In genomic region chr15:89750560-89751542, GRCh38 we compare ENCODE assay signal across 8 cellular contexts. TPM values are rescaled to one million over a fixed set of nuclear protein-coding genes. Genes with fewer than 3 reads are reported as not detected.
DNase-seq lines count a peak whose midpoint lies in the region; ATAC-seq and TF ChIP-seq lines count a peak whose summit lies in the region.

Gene MESP1, minus strand, starts transcription at chr15:89751249. Its CDS starts 18 bp downstream, at chr15:89751231.

- peak; percentile 95 for ATAC-seq in activated T-helper 17 cell treated with anti-CD3 and anti-CD28 coated beads, Interleukin-2, amount 50 U/mL, for 72 hours (replicated peaks)
- peak; percentile 88 for ATAC-seq in stimulated activated naive CD8-positive, alpha-beta T cell treated with anti-CD3 and anti-CD28 coated beads, Interleukin-15, Interleukin-2, amounts not matched to agents 100 U/mL and 50 U/mL, for 24 hours

- peak within 1 kb of the TSS; percentile 49 for H3K4me3 ChIP-seq in fibroblast of pulmonary artery (replicated peaks; ENCODE audit: low read depth, low read length)

- H3K4me3 Mint-ChIP-seq in activated T-helper 17 cell treated with anti-CD3 and anti-CD28 coated beads, Interleukin-2, amount 50 U/mL, for 72 hours, result peak within 1 kb of the TSS; percentile 78
- peak within 1 kb of the TSS; percentile 73 to 82 (median 78) for H3K4me3 Mint-ChIP-seq in nephron

- peak within 1 kb of the TSS; percentile 74 for H3K27ac Mint-ChIP-seq in activated T-helper 17 cell treated with anti-CD3 and anti-CD28 coated beads, Interleukin-2, amount 50 U/mL, for 72 hours
- H3K27ac Mint-ChIP-seq in nephron, result no peak within 1 kb of the TSS

- TF ChIP-seq CTCF in fibroblast of pulmonary artery (IDR thresholded peaks at IDR 0.05; ENCODE audit: low read length, missing control alignments), result peak; percentile 54
- TF ChIP-seq CTCF in nephron (IDR thresholded peaks at IDR 0.05; ENCODE audit: unreplicated experiment in 3 of 3), result peak; percentile 89 to 90 (median 89)

- peaks cover 4% of the 10 kb centered on the region for H3K27me3 Mint-ChIP-seq in activated T-helper 17 cell treated with anti-CD3 and anti-CD28 coated beads, Interleukin-2, amount 50 U/mL, for 72 hours
- peaks cover 19% of the 10 kb centered on the region for H3K27me3 Mint-ChIP-seq in nephron (ENCODE audit: low read depth)

- DNase-seq in EL (peak; percentile 92), GOT3 (lab: John Stamatoyannopoulos, UW) (peak; percentile 80), LHCN-M2 (ENCODE audit: low read depth) (peak; percentile 86), RKO (ENCODE audit: low spot score) (peak; percentile 96), fibroblast of pulmonary artery (ENCODE audit: low read depth) (peak; percentile 92)
- DNase-seq in stimulated activated naive CD8-positive, alpha-beta T cell treated with anti-CD3 and anti-CD28 coated beads, Interleukin-15, Interleukin-2, amounts not matched to agents 100 U/mL and 50 U/mL, for 24 hours, result peak; percentile 91

- H3K4me1 Mint-ChIP-seq in activated T-helper 17 cell treated with anti-CD3 and anti-CD28 coated beads, Interleukin-2, amount 50 U/mL, for 72 hours, result no peaks in the 10 kb centered on the region
- peaks cover 6% of the 10 kb centered on the region for H3K4me1 Mint-ChIP-seq in nephron

- no peaks in the 10 kb centered on the region for H3K36me3 Mint-ChIP-seq in activated T-helper 17 cell treated with anti-CD3 and anti-CD28 coated beads, Interleukin-2, amount 50 U/mL, for 72 hours (ENCODE audit: low read depth)
- no peaks in the 10 kb centered on the region for H3K36me3 Mint-ChIP-seq in nephron (ENCODE audit: low read depth)

- no peaks in the 10 kb centered on the region for H3K9me3 Mint-ChIP-seq in activated T-helper 17 cell treated with anti-CD3 and anti-CD28 coated beads, Interleukin-2, amount 50 U/mL, for 72 hours
- no peaks in the 10 kb centered on the region for H3K9me3 Mint-ChIP-seq in nephron

RNA-seq across cellular contexts. Expression of gene MESP1, which starts in this region (rescaled TPM):
- total RNA-seq in LHCN-M2 (2014; rRNA removed), result 0.17 TPM in 1 of 2 replicates, not detected in the other
- 0.45 TPM for polyA plus RNA-seq in LHCN-M2 (2012)
- 1 to 10 TPM; 2.1 to 3.7 TPM for total RNA-seq in activated T-helper 17 cell treated with anti-CD3 and anti-CD28 coated beads, Interleukin-2, amount 50 U/mL, for 72 hours

Comparison
In these comparisons a context has a peak if more than half of its experiments do, and no peak if none do; other contexts are left out.
1. Peak in every context shown above with its lines: DNase-seq, ATAC-seq and H3K4me3 ChIP-seq.
2. Peak in DNase-seq in LHCN-M2; RNA of the gene not detected or under 1 TPM.